In the genomic region with DNA sequence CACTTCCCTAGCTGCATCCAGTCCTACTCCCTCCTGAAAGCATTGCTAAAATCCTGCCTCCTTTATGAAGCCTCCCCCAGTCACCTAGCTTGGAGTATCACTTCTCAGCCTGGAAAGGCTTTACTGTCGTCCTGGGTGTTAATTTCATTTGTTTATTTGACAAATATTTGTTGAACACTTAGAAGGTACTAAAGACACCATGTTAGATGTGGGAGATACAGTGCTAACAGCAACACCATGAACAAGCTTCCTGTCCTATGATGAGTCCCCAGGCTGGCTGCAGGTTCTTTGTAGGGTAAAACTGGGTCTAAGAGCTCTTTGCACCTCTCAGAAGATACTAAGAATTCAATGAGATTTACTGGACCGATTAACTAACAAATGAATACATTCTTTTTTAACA, we compare ENCODE assay signal across 11 cellular contexts.
A peak's percentile ranks its signal among the peaks of the same experiment; 100 is the strongest.
DNase-seq lines count a peak whose midpoint lies in the region; ATAC-seq, FAIRE-seq and TF ChIP-seq lines count a peak whose summit lies in the region.
"Had no signal": no experiment of that assay in that cellular context is flagged by ENCODE, and none has a peak within 500 bp of the region (broad histone marks: within the 10 kb centered on the region; RNA-seq: fewer than 3 reads in every experiment).

No MANE protein-coding gene starts in this region.

- POLR2A ChIA-PET in A549 (lab: Yijun Ruan, JAX): interaction anchor here (1.0 kb wide), 1 partner anchor 196 kb away, joined by 3 read pairs; a partner anchor contains a TSS
- POLR2A ChIA-PET in SK-N-SH (lab: Yijun Ruan, JAX): no interaction called here

- peak overlapping the region; percentile 21 for H3K18ac ChIP-seq in mesendoderm (ENCODE audit: low read length)

- H3K36me3 Mint-ChIP-seq in activated naive CD4-positive, alpha-beta T cell treated with anti-CD3 and anti-CD28 coated beads, Interleukin-2, amount 10 ng/mL, durations not matched to agents 7 days and 5 days: no peaks in the 10 kb centered on the region

- ATAC-seq in A549 (peak in 1 of 2 experiments; percentile 19; a peak in 3 of 6 replicates), GM21515 (IDR thresholded peaks at IDR 0.05; ENCODE audit: unreplicated experiment) (peak; percentile 8), HG03039 (IDR thresholded peaks at IDR 0.05; ENCODE audit: unreplicated experiment) (no peak)

- DNase-seq in A549 (ENCODE audit: low read depth in 1 of 2, low spot score in 1 of 2): no peak
- DNase-seq in SK-N-SH: no peak
- DNase-seq in mesendoderm: peak; percentile 36
- no peak for DNase-seq in NCI-H510A treated with DMSO at 0.1 percent for 48 hours (lab: John Stamatoyannopoulos, UW)
- DNase-seq in A172 (ENCODE audit: low spot score): no peak
- DNase-seq in activated naive CD4-positive, alpha-beta T cell treated with anti-CD3 and anti-CD28 coated beads, Interleukin-2, amount 10 ng/mL, durations not matched to agents 7 days and 5 days: no peak
- DNase-seq: effector CD4-positive, alpha-beta T cell; RPMI8226 had no signal

- peaks cover 91% of the 10 kb centered on the region for H3K4me1 ChIP-seq in A549
- H3K4me1 ChIP-seq in SK-N-SH (ENCODE audit: control insufficient read depth in 1 of 2, insufficient read depth in 2 of 2, low read depth in 1 of 2, low read length in 1 of 2): peaks cover 14 to 52% of the 10 kb centered on the region in 2 experiments
- peaks cover 16% of the 10 kb centered on the region for H3K4me1 ChIP-seq in mesendoderm (ENCODE audit: control insufficient read depth, low read depth, low read length)

- H3K27me3 ChIP-seq in SK-N-SH (ENCODE audit: insufficient read depth) (no peaks in the 10 kb centered on the region), mesendoderm (ENCODE audit: insufficient read depth, low read length, poor library complexity) (no peaks in the 10 kb centered on the region)

- no peak overlapping the region for H3K27ac Mint-ChIP-seq in activated naive CD4-positive, alpha-beta T cell treated with anti-CD3 and anti-CD28 coated beads, Interleukin-2, amount 10 ng/mL, durations not matched to agents 7 days and 5 days

- H3K9me3 Mint-ChIP-seq in activated naive CD4-positive, alpha-beta T cell treated with anti-CD3 and anti-CD28 coated beads, Interleukin-2, amount 10 ng/mL, durations not matched to agents 7 days and 5 days: no peaks in the 10 kb centered on the region

- no peak overlapping the region for H2AK5ac ChIP-seq in mesendoderm (ENCODE audit: low read length)

- H3K4me3 ChIP-seq in A549 (no peak overlapping the region), SK-N-SH (ENCODE audit: low read depth in 2 of 2, low read length in 1 of 2) (no peak overlapping the region), mesendoderm (ENCODE audit: low read length) (no peak overlapping the region)

- peak overlapping the region; percentile 17 for H3K56ac ChIP-seq in mesendoderm (ENCODE audit: low read length)

- TF ChIP-seq POLR2A in A549 (IDR thresholded peaks at IDR 0.05; ENCODE audit: low read length): no peak

- peaks cover 16% of the 10 kb centered on the region for H3F3A ChIP-seq in SK-N-SH (replicated peaks; ENCODE audit: insufficient read depth)

- CTCF ChIA-PET in A549 (lab: Yijun Ruan, JAX): interaction anchor here (0.6 to 1.1 kb wide), 3 partner anchors 57 to 68 kb away, joined by 3 read pairs; no protein-coding TSS in a partner anchor
- CTCF ChIA-PET in SK-N-SH (lab: Yijun Ruan, JAX): interaction anchor here (0.6 kb wide), 1 partner anchor 148 kb away, joined by 3 read pairs; no protein-coding TSS in a partner anchor
- CTCF ChIA-PET in activated naive CD4-positive, alpha-beta T cell treated with anti-CD3 and anti-CD28 coated beads, Interleukin-2, amount 10 ng/mL, durations not matched to agents 7 days and 5 days (lab: Charles Lee): interaction anchor here (1.1 kb wide), 1 partner anchor 67 kb away, joined by 3 read pairs; no protein-coding TSS in a partner anchor

- TF ChIP-seq RAD21 in A549 (conservative IDR thresholded peaks at IDR 0.05 in 1 of 2, IDR thresholded peaks at IDR 0.05 in 1 of 2): no peak
- no peak for TF ChIP-seq RAD21 in SK-N-SH (IDR thresholded peaks at IDR 0.05; ENCODE audit: low read length)

- H2AFZ ChIP-seq in SK-N-SH (ENCODE audit: low read depth): peak overlapping the region; percentile 72

- no peaks in the 10 kb centered on the region for H4K20me1 ChIP-seq in SK-N-SH (ENCODE audit: insufficient read depth)

- no peaks in the 10 kb centered on the region for H3K79me2 ChIP-seq in SK-N-SH (ENCODE audit: insufficient read depth)
- H3K79me2 ChIP-seq in mesendoderm (ENCODE audit: control insufficient read depth, insufficient read depth, low read length): no peaks in the 10 kb centered on the region

- H3K27ac ChIP-seq in A549: peak overlapping the region; percentile 76 to 86
- peak overlapping the region in 1 of 2 experiments; percentile 67; a peak in 2 of 4 replicates for H3K27ac ChIP-seq in SK-N-SH (ENCODE audit: low read depth in 2 of 2, low read length in 1 of 2)
- peak overlapping the region; percentile 89 for H3K27ac ChIP-seq in mesendoderm (ENCODE audit: low read depth, low read length)
- H3K27ac ChIP-seq: C4-2B had no signal

- H3K4me2 ChIP-seq in A549 (peak overlapping the region; percentile 49), SK-N-SH (peak overlapping the region; percentile 65), mesendoderm (ENCODE audit: low read length) (no peak overlapping the region)

- H3K9ac ChIP-seq in SK-N-SH (peak overlapping the region; percentile 26; the same call in 1 of the 2 replicates), mesendoderm (ENCODE audit: low read length) (no peak overlapping the region)

- H4K8ac ChIP-seq in mesendoderm (ENCODE audit: low read depth, low read length): no peak overlapping the region

- H3K4me1 Mint-ChIP-seq in activated naive CD4-positive, alpha-beta T cell treated with anti-CD3 and anti-CD28 coated beads, Interleukin-2, amount 10 ng/mL, durations not matched to agents 7 days and 5 days: peaks cover 16% of the 10 kb centered on the region

- no peak overlapping the region for H3K4ac ChIP-seq in mesendoderm (ENCODE audit: low read depth, low read length)

- H3K4me3 Mint-ChIP-seq in activated naive CD4-positive, alpha-beta T cell treated with anti-CD3 and anti-CD28 coated beads, Interleukin-2, amount 10 ng/mL, durations not matched to agents 7 days and 5 days: no peak overlapping the region

- H3K27me3 Mint-ChIP-seq in activated naive CD4-positive, alpha-beta T cell treated with anti-CD3 and anti-CD28 coated beads, Interleukin-2, amount 10 ng/mL, durations not matched to agents 7 days and 5 days: peaks cover 10% of the 10 kb centered on the region

- no peak for TF ChIP-seq EP300 in A549 (IDR thresholded peaks at IDR 0.05)
- TF ChIP-seq EP300 in SK-N-SH (IDR thresholded peaks at IDR 0.05; ENCODE audit: borderline replicate concordance in 1 of 2, low read depth in 1 of 2, low read length in 1 of 2): no peak

- H3K23ac ChIP-seq in mesendoderm (ENCODE audit: low read length): no peak overlapping the region

- no peaks in the 10 kb centered on the region for H3K9me3 ChIP-seq in A549
- no peaks in the 10 kb centered on the region for H3K9me3 ChIP-seq in SK-N-SH

- H3K36me3 ChIP-seq in SK-N-SH (replicated peaks in 1 of 2; ENCODE audit: control insufficient read depth in 1 of 2, insufficient read depth in 2 of 2, low read length in 1 of 2) (no peaks in the 10 kb centered on the region), mesendoderm (ENCODE audit: control insufficient read depth, insufficient read depth, low read length) (no peaks in the 10 kb centered on the region)

- H2BK120ac ChIP-seq in mesendoderm (ENCODE audit: low read depth, low read length): peak overlapping the region; percentile 15

- no peak for TF ChIP-seq CTCF in A549 (IDR thresholded peaks at IDR 0.05)
- TF ChIP-seq CTCF in SK-N-SH (IDR thresholded peaks at IDR 0.05): no peak

- no peaks in the 10 kb centered on the region for H3K9me2 ChIP-seq in SK-N-SH

- no peak overlapping the region for H2BK15ac ChIP-seq in mesendoderm (replicated peaks; ENCODE audit: low read depth)

- peak overlapping the region; percentile 14 for H2BK5ac ChIP-seq in mesendoderm (ENCODE audit: low read length)

- FAIRE-seq in A549 (lab: Jason Lieb, UNC): no peak

- 20% methylated on average over 2 of the region's 2 CpGs for WGBS in A549 (ENCODE audit: missing lambda C conversion rate)
- 66% methylated on average over 2 of the region's 2 CpGs for WGBS in SK-N-SH (ENCODE audit: low lambda C conversion rate)
- no CpG with 5 or more reads among the region's 2 CpGs for WGBS in mesendoderm (ENCODE audit: extremely low coverage, insufficient coverage, low lambda C conversion rate)

- H4K5ac ChIP-seq in mesendoderm (ENCODE audit: low read length): no peak overlapping the region

- no peaks in the 10 kb centered on the region for H3K79me1 ChIP-seq in mesendoderm (ENCODE audit: low read length)

TF ChIP-seq in A549, 52 proteins besides CTCF, POLR2A, EP300 and RAD21:
- TF ChIP-seq ZFP36 (IDR thresholded peaks at IDR 0.05; ENCODE audit: borderline replicate concordance, partially characterized antibody) (no peak), MAFK (IDR thresholded peaks at IDR 0.05; ENCODE audit: partially characterized antibody) (no peak)
- TF ChIP-seq, protein P1, sequence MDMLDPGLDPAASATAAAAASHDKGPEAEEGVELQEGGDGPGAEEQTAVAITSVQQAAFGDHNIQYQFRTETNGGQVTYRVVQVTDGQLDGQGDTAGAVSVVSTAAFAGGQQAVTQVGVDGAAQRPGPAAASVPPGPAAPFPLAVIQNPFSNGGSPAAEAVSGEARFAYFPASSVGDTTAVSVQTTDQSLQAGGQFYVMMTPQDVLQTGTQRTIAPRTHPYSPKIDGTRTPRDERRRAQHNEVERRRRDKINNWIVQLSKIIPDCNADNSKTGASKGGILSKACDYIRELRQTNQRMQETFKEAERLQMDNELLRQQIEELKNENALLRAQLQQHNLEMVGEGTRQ (IDR thresholded peaks at IDR 0.05): no peak
- TF ChIP-seq, protein P2, sequence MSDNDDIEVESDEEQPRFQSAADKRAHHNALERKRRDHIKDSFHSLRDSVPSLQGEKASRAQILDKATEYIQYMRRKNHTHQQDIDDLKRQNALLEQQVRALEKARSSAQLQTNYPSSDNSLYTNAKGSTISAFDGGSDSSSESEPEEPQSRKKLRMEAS (IDR thresholded peaks at IDR 0.05): no peak

TF ChIP-seq in SK-N-SH, 30 proteins besides CTCF, POLR2A, EP300 and RAD21 (continues in another document):
- TF ChIP-seq RFX5 (IDR thresholded peaks at IDR 0.05; ENCODE audit: low read length): no peak
- TF ChIP-seq, protein P2 (IDR thresholded peaks at IDR 0.05; ENCODE audit: low read depth): no peak
- TF ChIP-seq, protein P3, sequence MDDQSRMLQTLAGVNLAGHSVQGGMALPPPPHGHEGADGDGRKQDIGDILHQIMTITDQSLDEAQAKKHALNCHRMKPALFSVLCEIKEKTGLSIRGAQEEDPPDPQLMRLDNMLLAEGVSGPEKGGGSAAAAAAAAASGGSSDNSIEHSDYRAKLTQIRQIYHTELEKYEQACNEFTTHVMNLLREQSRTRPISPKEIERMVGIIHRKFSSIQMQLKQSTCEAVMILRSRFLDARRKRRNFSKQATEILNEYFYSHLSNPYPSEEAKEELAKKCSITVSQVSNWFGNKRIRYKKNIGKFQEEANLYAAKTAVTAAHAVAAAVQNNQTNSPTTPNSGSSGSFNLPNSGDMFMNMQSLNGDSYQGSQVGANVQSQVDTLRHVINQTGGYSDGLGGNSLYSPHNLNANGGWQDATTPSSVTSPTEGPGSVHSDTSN (IDR thresholded peaks at IDR 0.05): no peak
